Comparison of ENCODE assay signal across 1 cellular context in the genomic region with DNA sequence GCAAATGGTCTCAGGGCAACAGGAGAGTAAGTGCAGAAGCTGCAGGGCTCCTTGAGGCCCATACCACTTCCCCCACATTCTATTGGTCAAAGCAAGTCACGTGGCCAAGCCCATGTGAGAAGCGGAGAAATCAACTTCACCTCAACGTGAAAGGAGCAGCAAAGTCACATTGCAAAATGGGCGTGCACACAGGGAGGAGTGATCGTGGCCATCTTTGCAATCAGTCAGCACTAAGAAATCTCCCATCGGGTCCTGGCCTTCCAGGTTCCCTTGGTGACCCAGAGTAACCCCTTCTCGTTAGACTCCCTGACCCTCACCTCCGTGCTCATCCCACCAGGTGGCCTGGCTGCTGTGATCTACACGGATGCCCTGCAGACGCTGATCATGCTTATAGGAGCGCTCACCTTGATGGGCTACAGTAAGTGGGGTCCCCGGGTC.
TF ChIP-seq lines count a peak whose summit lies in the region.

No MANE protein-coding gene starts in this region.

TF ChIP-seq in HepG2, 621 proteins besides CTCF, POLR2A, EP300 and RAD21:
- TF ChIP-seq, protein P1, sequence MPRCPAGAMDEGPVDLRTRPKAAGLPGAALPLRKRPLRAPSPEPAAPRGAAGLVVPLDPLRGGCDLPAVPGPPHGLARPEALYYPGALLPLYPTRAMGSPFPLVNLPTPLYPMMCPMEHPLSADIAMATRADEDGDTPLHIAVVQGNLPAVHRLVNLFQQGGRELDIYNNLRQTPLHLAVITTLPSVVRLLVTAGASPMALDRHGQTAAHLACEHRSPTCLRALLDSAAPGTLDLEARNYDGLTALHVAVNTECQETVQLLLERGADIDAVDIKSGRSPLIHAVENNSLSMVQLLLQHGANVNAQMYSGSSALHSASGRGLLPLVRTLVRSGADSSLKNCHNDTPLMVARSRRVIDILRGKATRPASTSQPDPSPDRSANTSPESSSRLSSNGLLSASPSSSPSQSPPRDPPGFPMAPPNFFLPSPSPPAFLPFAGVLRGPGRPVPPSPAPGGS (CRISPR knock-in tag; IDR thresholded peaks at IDR 0.05): no peak
- TF ChIP-seq NFYB (CRISPR knock-in tag; IDR thresholded peaks at IDR 0.05): peak; percentile 66
- peak; percentile 60; the same call in 1 of the 2 replicates for TF ChIP-seq NFYC (CRISPR knock-in tag; IDR thresholded peaks at IDR 0.05)
